26 cellular contexts compared by ENCODE assay signal in genomic region chr4:151930372-151930771, GRCh38.
DNase-seq lines count a peak whose midpoint lies in the region; ATAC-seq, FAIRE-seq and TF ChIP-seq lines count a peak whose summit lies in the region.
"Had no signal": no experiment of that assay in that cellular context is flagged by ENCODE, and none has a peak within 500 bp of the region (broad histone marks: within the 10 kb centered on the region; RNA-seq: fewer than 3 reads in every experiment).

No MANE protein-coding gene starts in this region.

- in situ Hi-C loops in mammary epithelial cell (cut with MboI; ENCODE audit: low sequenced_read_pairs in 2 of 2): no loop called here

- H3K27me3 Mint-ChIP-seq in MCF 10A (ENCODE audit: insufficient read depth, unreplicated experiment) (no peaks in the 10 kb centered on the region), neural progenitor cell (ENCODE audit: insufficient read depth, low read depth) (peaks cover 2% of the 10 kb centered on the region)
- H3K27me3 Mint-ChIP-seq: activated CD8-positive, alpha-beta T cell treated with anti-CD3 and anti-CD28 coated beads for 36 hours; stimulated activated naive CD8-positive, alpha-beta T cell treated with anti-CD3 and anti-CD28 coated beads, Interleukin-15, Interleukin-2, amounts not matched to agents 100 ng/mL and 50 ng/mL, for 24 hours had no signal

- H4K8ac ChIP-seq in H1 (ENCODE audit: extremely low read depth, insufficient read depth, low read length): no peak overlapping the region

- no peaks in the 10 kb centered on the region for H3K4me1 Mint-ChIP-seq in MCF 10A (ENCODE audit: insufficient read depth, unreplicated experiment)
- H3K4me1 Mint-ChIP-seq in neural progenitor cell: no peaks in the 10 kb centered on the region

- H3K4me3 ChIP-seq in mammary epithelial cell (replicated peaks in 1 of 3; ENCODE audit: insufficient read depth in 1 of 3, low read depth in 2 of 3, low read length in 3 of 3) (no peak overlapping the region), HL-60 (replicated peaks; ENCODE audit: insufficient read depth, low read length) (no peak overlapping the region), H1 (ENCODE audit: extremely low read depth in 1 of 4, insufficient read depth in 2 of 4, low read depth in 3 of 4, low read length in 4 of 4) (no peak overlapping the region), neural progenitor cell (no peak overlapping the region)
- H3K4me3 ChIP-seq: thyroid gland had no signal

- no peak for FAIRE-seq in H1 (lab: Jason Lieb, UNC)
- FAIRE-seq: colon, H54, HTR-8/SVneo had no signal

- no peak overlapping the region for H2BK5ac ChIP-seq in H1 (ENCODE audit: low read depth, low read length)

- no peaks in the 10 kb centered on the region for H3K9me3 Mint-ChIP-seq in MCF 10A (ENCODE audit: unreplicated experiment)
- H3K9me3 Mint-ChIP-seq in neural progenitor cell: no peaks in the 10 kb centered on the region
- H3K9me3 Mint-ChIP-seq: activated CD8-positive, alpha-beta T cell treated with anti-CD3 and anti-CD28 coated beads for 36 hours; CD8-positive, alpha-beta memory T cell had no signal

- no peaks in the 10 kb centered on the region for H3K4me1 ChIP-seq in mammary epithelial cell (ENCODE audit: insufficient read depth, low read length)
- no peaks in the 10 kb centered on the region; a peak in 1 of 7 replicates for H3K4me1 ChIP-seq in H1 (replicated peaks in 1 of 4; ENCODE audit: control insufficient read depth in 3 of 4, insufficient read depth in 4 of 4, low read length in 3 of 4)
- H3K4me1 ChIP-seq in neural progenitor cell: no peaks in the 10 kb centered on the region
- H3K4me1 ChIP-seq: thyroid gland had no signal

- no peak for TF ChIP-seq POLR2A in H1 (IDR thresholded peaks at IDR 0.05; ENCODE audit: control extremely low read depth in 1 of 2, low read depth in 2 of 2, low read length in 2 of 2)

- H4K20me1 ChIP-seq in mammary epithelial cell (ENCODE audit: insufficient read depth, low read length): no peaks in the 10 kb centered on the region
- H4K20me1 ChIP-seq in H1 (replicated peaks in 1 of 2; ENCODE audit: control insufficient read depth in 1 of 2, insufficient read depth in 2 of 2, low read length in 2 of 2): no peaks in the 10 kb centered on the region
- H4K20me1 ChIP-seq in neural progenitor cell (ENCODE audit: low read depth): no peaks in the 10 kb centered on the region

- WGBS in mammary epithelial cell (ENCODE audit: low coverage, missing lambda C conversion rate): 36% methylated on average over 2 of the region's 2 CpGs
- whole genome bisulfite sequencing in H1 (ENCODE audit: extremely low coverage in 1 of 2, insufficient coverage in 1 of 2, insufficient read length in 1 of 2, insufficient replicate concordance in 2 of 2, low coverage in 1 of 2, low lambda C conversion rate in 2 of 2, missing lambda C conversion rate in 1 of 2), 2 experiments: 95% methylated on average over 2 of the region's 2 CpGs; no CpG with 5 or more reads in 1 of the 2 experiments

- no peak overlapping the region for H3K27ac ChIP-seq in mammary epithelial cell (ENCODE audit: insufficient read depth, low read depth, low read length)
- H3K27ac ChIP-seq in HL-60 (replicated peaks): no peak overlapping the region
- no peak overlapping the region for H3K27ac ChIP-seq in H1 (ENCODE audit: low read depth, low read length)
- no peak overlapping the region for H3K27ac ChIP-seq in neural progenitor cell
- H3K27ac ChIP-seq: brain microvascular endothelial cell, thyroid gland had no signal

- H2BK20ac ChIP-seq in H1 (ENCODE audit: low read length): no peak overlapping the region

- ATAC-seq in HG02798 (IDR thresholded peaks at IDR 0.05; ENCODE audit: poor library complexity, unreplicated experiment) (no peak), GM18511 (IDR thresholded peaks at IDR 0.05; ENCODE audit: unreplicated experiment) (no peak)
- ATAC-seq: activated CD8-positive, alpha-beta T cell treated with anti-CD3 and anti-CD28 coated beads for 36 hours had no signal

- no peak overlapping the region for H2AK5ac ChIP-seq in H1 (ENCODE audit: low read depth, low read length)

- no peak overlapping the region for H3K14ac ChIP-seq in H1 (ENCODE audit: insufficient read length)

- no peak overlapping the region for H3K56ac ChIP-seq in H1 (replicated peaks; ENCODE audit: insufficient read length, low read depth, low read length)

- no peak overlapping the region for H2BK12ac ChIP-seq in H1 (ENCODE audit: low read depth, low read length)

- H3K36me3 ChIP-seq in mammary epithelial cell (ENCODE audit: insufficient read depth, low read length) (no peaks in the 10 kb centered on the region), H1 (ENCODE audit: control insufficient read depth in 2 of 4, insufficient read depth in 4 of 4, low read length in 3 of 4) (no peaks in the 10 kb centered on the region), neural progenitor cell (no peaks in the 10 kb centered on the region)
- H3K36me3 ChIP-seq: brain microvascular endothelial cell, thyroid gland had no signal

- BruUV-seq in mammary epithelial cell (replicated peaks; lab: Mats Ljungman, UMichigan) (no TSS peak), MCF 10A (replicated peaks; lab: Mats Ljungman, UMichigan) (no TSS peak)

- no peaks in the 10 kb centered on the region for H3K9me3 ChIP-seq in mammary epithelial cell (replicated peaks; ENCODE audit: insufficient read depth, low read length)
- no peaks in the 10 kb centered on the region for H3K9me3 ChIP-seq in H1 (ENCODE audit: insufficient read depth in 2 of 2, low read depth in 1 of 2, low read length in 1 of 2)
- H3K9me3 ChIP-seq in neural progenitor cell (ENCODE audit: low read depth): no peaks in the 10 kb centered on the region
- H3K9me3 ChIP-seq: thyroid gland had no signal

- H3K18ac ChIP-seq in H1 (ENCODE audit: extremely low read depth, low read length): no peak overlapping the region

- H3K9ac ChIP-seq in mammary epithelial cell (ENCODE audit: insufficient read depth, low read length) (no peak overlapping the region), H1 (replicated peaks in 1 of 4; ENCODE audit: extremely low read depth in 1 of 4, low read depth in 3 of 4, low read length in 3 of 4) (no peak overlapping the region), neural progenitor cell (no peak overlapping the region)

- H3K79me2 ChIP-seq in mammary epithelial cell (ENCODE audit: insufficient read depth, low read length) (no peaks in the 10 kb centered on the region), H1 (ENCODE audit: control insufficient read depth in 1 of 2, insufficient read depth in 2 of 2, low read length in 2 of 2) (no peaks in the 10 kb centered on the region), neural progenitor cell (ENCODE audit: low read depth) (no peaks in the 10 kb centered on the region)

- no peak overlapping the region for H4K91ac ChIP-seq in H1 (replicated peaks; ENCODE audit: insufficient read length, low read length)

- H3K27me3 ChIP-seq in mammary epithelial cell (ENCODE audit: insufficient read depth, low read length): no peaks in the 10 kb centered on the region
- no peaks in the 10 kb centered on the region for H3K27me3 ChIP-seq in HL-60 (ENCODE audit: insufficient read depth, poor library complexity, severe bottlenecking)
- H3K27me3 ChIP-seq in H1 (replicated peaks in 1 of 4; ENCODE audit: control insufficient read depth in 3 of 4, extremely low read depth in 1 of 4, insufficient read depth in 3 of 4, low read length in 3 of 4): 0 out of 7 replicates have a peak, but pooled peaks cover 0 to 2% (median 0%) of the 10 kb centered on the region in 4 experiments
- no peaks in the 10 kb centered on the region for H3K27me3 ChIP-seq in neural progenitor cell
- H3K27me3 ChIP-seq: brain microvascular endothelial cell, thyroid gland had no signal

- dilution Hi-C loops in mammary epithelial cell (cut with HindIII; ENCODE audit: low sequenced_read_pairs): no loop called here

- DNase-seq in mammary epithelial cell (no peak), MCF 10A (ENCODE audit: unreplicated experiment) (no peak), HL-60 (ENCODE audit: low read depth in 1 of 2, low spot score in 1 of 2) (peak; percentile 29 to 70), H1 (ENCODE audit: low read depth in 1 of 2, low spot score in 2 of 2) (no peak), neural progenitor cell (ENCODE audit: low spot score) (no peak), OCI-M1 (lab: John Stamatoyannopoulos, UW) (no peak)
- DNase-seq: activated CD4-positive, CD25-positive, alpha-beta regulatory T cell treated with anti-CD3 and anti-CD28 coated beads, Interleukin-2, amount 50 U/mL, for 72 hours; activated CD8-positive, alpha-beta T cell treated with anti-CD3 and anti-CD28 coated beads for 36 hours; activated gamma-delta T cell; activated T-cell treated with anti-CD3 and anti-CD28 coated beads for 4 hours; brain microvascular endothelial cell; CD8-positive, alpha-beta memory T cell; Karpas-422; mesendoderm; NCI-H1105; NCI-H2107; NCI-H446 treated with DMSO at 0.1 percent for 48 hours; stimulated activated CD4-positive, alpha-beta T cell treated with anti-CD3 and anti-CD28 coated beads, Interleukin-12 subunit alpha, Interleukin-12 subunit beta, amount 100 ng/mL, for 4 hours; SW 1271; thyroid gland had no signal

- no peak overlapping the region for H4K5ac ChIP-seq in H1 (ENCODE audit: insufficient read length, low read depth, low read length)

- intact Hi-C loops in mammary epithelial cell (cut with micrococcal nuclease) (no loop called here), MCF 10A (cut with micrococcal nuclease) (no loop called here)

- TF ChIP-seq EP300 in H1 (IDR thresholded peaks at IDR 0.05; ENCODE audit: borderline replicate concordance in 1 of 2, low read depth in 2 of 2, low read length in 2 of 2): no peak

- H3K4me2 ChIP-seq in mammary epithelial cell (ENCODE audit: insufficient read depth, low read depth, low read length): no peak overlapping the region
- H3K4me2 ChIP-seq in H1 (ENCODE audit: insufficient read depth in 1 of 2, low read depth in 2 of 2, low read length in 2 of 2): no peak overlapping the region
- H3K4me2 ChIP-seq in neural progenitor cell: no peak overlapping the region

- H2AFZ ChIP-seq in mammary epithelial cell (ENCODE audit: low read depth, low read length): peak overlapping the region; percentile 7
- peak overlapping the region; percentile 50; the same call in 1 of the 2 replicates for H2AFZ ChIP-seq in H1 (ENCODE audit: low read length)
- H2AFZ ChIP-seq in neural progenitor cell (replicated peaks): no peak overlapping the region

- no peaks in the 10 kb centered on the region for H3K36me3 Mint-ChIP-seq in MCF 10A (ENCODE audit: insufficient read depth, unreplicated experiment)
- H3K36me3 Mint-ChIP-seq in neural progenitor cell: no peaks in the 10 kb centered on the region

- no peak overlapping the region for H2BK15ac ChIP-seq in H1 (ENCODE audit: low read length)

- H2BK120ac ChIP-seq in H1 (replicated peaks; ENCODE audit: low read depth, low read length): no peak overlapping the region

- TF ChIP-seq CTCF in mammary epithelial cell (conservative IDR thresholded peaks at IDR 0.05 in 1 of 2, IDR thresholded peaks at IDR 0.05 in 1 of 2; ENCODE audit: extremely low read depth in 1 of 2, insufficient read depth in 1 of 2, low read depth in 1 of 2, low read length in 2 of 2) (no peak), MCF 10A (IDR thresholded peaks at IDR 0.05; ENCODE audit: unreplicated experiment) (no peak), HL-60 (IDR thresholded peaks at IDR 0.05; ENCODE audit: insufficient read depth, low read length) (no peak), H1 (IDR thresholded peaks at IDR 0.05; ENCODE audit: control extremely low read depth in 1 of 3, insufficient read depth in 1 of 3, low read depth in 1 of 3, low read length in 3 of 3) (no peak), neural progenitor cell (IDR thresholded peaks at IDR 0.05) (no peak)

- no peaks in the 10 kb centered on the region for H3F3A ChIP-seq in neural progenitor cell (ENCODE audit: low read depth)

- CTCF ChIA-PET in mammary epithelial cell (lab: Charles Lee; ENCODE audit: low non-redundant PET) (no interaction called here), MCF 10A (lab: Yijun Ruan, JAX) (interaction anchor here (0.6 kb wide), 1 partner anchor 419 kb away, joined by 4 read pairs; no protein-coding TSS in a partner anchor), H1 (lab: Charles Lee; ENCODE audit: partially characterized antibody) (interaction anchor here (0.7 kb wide), 1 partner anchor 558 kb away, joined by 3 read pairs; no protein-coding TSS in a partner anchor)

- no peak overlapping the region for H3K4ac ChIP-seq in H1 (replicated peaks; ENCODE audit: insufficient read length, low read depth, low read length)

- no peak overlapping the region for H3K23ac ChIP-seq in H1 (ENCODE audit: insufficient read length)

- H3K23me2 ChIP-seq in H1 (ENCODE audit: low read depth, low read length): no peaks in the 10 kb centered on the region; the same call in 1 of the 2 replicates

- no peak for TF ChIP-seq RAD21 in H1 (IDR thresholded peaks at IDR 0.05 in 1 of 2, conservative IDR thresholded peaks at IDR 0.05 in 1 of 2; ENCODE audit: low read depth in 2 of 2, low read length in 2 of 2)

- POLR2A ChIA-PET in MCF 10A (lab: Yijun Ruan, JAX) (no interaction called here), H1 (lab: Charles Lee; ENCODE audit: partially characterized antibody) (no interaction called here)

- H3K4me3 Mint-ChIP-seq in MCF 10A (ENCODE audit: unreplicated experiment) (no peak overlapping the region), neural progenitor cell (no peak overlapping the region)
- H3K4me3 Mint-ChIP-seq: activated CD8-positive, alpha-beta T cell treated with anti-CD3 and anti-CD28 coated beads for 36 hours; CD8-positive, alpha-beta memory T cell; stimulated activated naive CD8-positive, alpha-beta T cell treated with anti-CD3 and anti-CD28 coated beads, Interleukin-15, Interleukin-2, amounts not matched to agents 100 ng/mL and 50 ng/mL, for 24 hours had no signal

- no peaks in the 10 kb centered on the region for H3K79me1 ChIP-seq in H1 (ENCODE audit: low read depth, low read length)

- H3K27ac Mint-ChIP-seq in MCF 10A (ENCODE audit: low read depth, unreplicated experiment): no peak overlapping the region
- H3K27ac Mint-ChIP-seq in neural progenitor cell: peak overlapping the region; percentile 22
- H3K27ac Mint-ChIP-seq: activated CD8-positive, alpha-beta T cell treated with anti-CD3 and anti-CD28 coated beads for 36 hours; CD8-positive, alpha-beta memory T cell; stimulated activated naive CD8-positive, alpha-beta T cell treated with anti-CD3 and anti-CD28 coated beads, Interleukin-15, Interleukin-2, amounts not matched to agents 100 ng/mL and 50 ng/mL, for 24 hours had no signal

Comparison
In these comparisons a context has a peak if more than half of its experiments do, and no peak if none do; other contexts are left out.
1. DNase-seq: peak in HL-60 (2 of 2); none in mammary epithelial cell (single experiment), MCF 10A (single experiment), H1 (0 of 2), neural progenitor cell (single experiment) and OCI-M1 (single experiment).